ENCODE assay signal across 17 cellular contexts in the genomic region with DNA sequence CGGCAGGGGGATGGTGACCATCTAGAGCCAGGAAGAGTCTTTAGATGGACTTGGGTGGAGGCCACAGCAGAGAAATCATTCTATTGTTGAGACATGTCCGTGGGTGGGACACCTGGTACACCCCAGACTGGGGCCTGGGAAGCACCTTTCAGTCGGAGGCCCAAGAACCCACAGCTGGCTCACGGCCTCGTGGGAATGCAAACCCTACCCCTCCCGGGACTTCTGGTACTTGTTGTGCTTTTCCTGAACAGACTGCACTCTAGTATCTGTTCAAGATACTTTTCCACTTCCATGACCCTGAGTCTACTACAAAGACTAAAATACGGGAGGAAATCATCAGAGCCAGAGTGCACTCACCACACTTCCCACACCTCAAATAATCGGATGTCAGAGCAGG.
DNase-seq lines count a peak whose midpoint lies in the region; ATAC-seq, FAIRE-seq and TF ChIP-seq lines count a peak whose summit lies in the region.
"Had no signal": no experiment of that assay in that cellular context is flagged by ENCODE, and none has a peak within 500 bp of the region (broad histone marks: within the 10 kb centered on the region; RNA-seq: fewer than 3 reads in every experiment).

No MANE protein-coding gene starts in this region.

- TF ChIP-seq CTCF in fibroblast of mammary gland (conservative IDR thresholded peaks at IDR 0.05; ENCODE audit: control insufficient read depth, insufficient read depth, low read depth, low read length) = no peak

- peaks cover 15% of the 10 kb centered on the region for H3K4me1 Mint-ChIP-seq in stimulated activated memory B cell treated with anti-CD40 and anti-IgM and Interleukin-4, amounts not matched to agents 10 μg/mL and 1 μg/mL and 100 μg/mL, for 72 hours

- H3K4me3 Mint-ChIP-seq in stimulated activated memory B cell treated with anti-CD40 and anti-IgM and Interleukin-4, amounts not matched to agents 10 μg/mL and 1 μg/mL and 100 μg/mL, for 72 hours = peak overlapping the region; percentile 34
- H3K4me3 Mint-ChIP-seq: activated naive CD8-positive, alpha-beta T cell; CD4-positive, alpha-beta T cell had no signal

- peak overlapping the region; percentile 35 for H3K27ac Mint-ChIP-seq in stimulated activated memory B cell treated with anti-CD40 and anti-IgM and Interleukin-4, amounts not matched to agents 10 μg/mL and 1 μg/mL and 100 μg/mL, for 72 hours
- H3K27ac Mint-ChIP-seq: activated naive CD8-positive, alpha-beta T cell; CD4-positive, alpha-beta T cell had no signal

- FAIRE-seq in HTR-8/SVneo (lab: Jason Lieb, UNC) = no peak
- FAIRE-seq: GM19239, kidney had no signal

- DNase-seq in GM19240 (ENCODE audit: insufficient read length, low spot score) (peak; percentile 39), fibroblast of mammary gland (ENCODE audit: low read depth) (peak; percentile 18), HTR-8/SVneo (ENCODE audit: insufficient read length, low spot score) (no peak), NOMO-1 (lab: John Stamatoyannopoulos, UW; ENCODE audit: unreplicated experiment in 2 of 2) (no peak), GF-D8 (lab: John Stamatoyannopoulos, UW) (no peak)
- DNase-seq: activated CD4-positive, alpha-beta T cell treated with anti-CD3 and anti-CD28 coated beads for 4 hours; CD4-positive, alpha-beta T cell; kidney; NCI-H2081 treated with DMSO at 0.1 percent for 48 hours; stimulated activated CD4-positive, alpha-beta T cell treated with anti-CD3 and anti-CD28 coated beads, Interleukin-15, amount 100 ng/mL, for 24 hours had no signal

- no peaks in the 10 kb centered on the region for H3K36me3 Mint-ChIP-seq in stimulated activated memory B cell treated with anti-CD40 and anti-IgM and Interleukin-4, amounts not matched to agents 10 μg/mL and 1 μg/mL and 100 μg/mL, for 72 hours
- H3K36me3 Mint-ChIP-seq: activated naive CD8-positive, alpha-beta T cell had no signal

- H3K4me3 ChIP-seq in fibroblast of mammary gland (ENCODE audit: control insufficient read depth, low read depth, low read length) = no peak overlapping the region
- H3K4me3 ChIP-seq: cardiac muscle cell, mucosa of descending colon had no signal

- peaks cover 12% of the 10 kb centered on the region for H3K27me3 Mint-ChIP-seq in stimulated activated memory B cell treated with anti-CD40 and anti-IgM and Interleukin-4, amounts not matched to agents 10 μg/mL and 1 μg/mL and 100 μg/mL, for 72 hours
- H3K27me3 Mint-ChIP-seq: activated naive CD8-positive, alpha-beta T cell; CD4-positive, alpha-beta T cell had no signal

- peak; percentile 31 for ATAC-seq in HG03460 (IDR thresholded peaks at IDR 0.05; ENCODE audit: unreplicated experiment)
- ATAC-seq in stimulated activated memory B cell treated with anti-CD40 and anti-IgM and Interleukin-4, amounts not matched to agents 10 μg/mL and 1 μg/mL and 100 μg/mL, for 72 hours = peak; percentile 39
- ATAC-seq in HG02623 (IDR thresholded peaks at IDR 0.05; ENCODE audit: unreplicated experiment) = no peak

- H3K9me3 Mint-ChIP-seq in stimulated activated memory B cell treated with anti-CD40 and anti-IgM and Interleukin-4, amounts not matched to agents 10 μg/mL and 1 μg/mL and 100 μg/mL, for 72 hours = no peaks in the 10 kb centered on the region
- H3K9me3 Mint-ChIP-seq: CD4-positive, alpha-beta T cell had no signal

Comparison
In these comparisons a context has a peak if more than half of its experiments do, and no peak if none do; other contexts are left out.
1. DNase-seq: peak in GM19240 (single experiment) and fibroblast of mammary gland (single experiment); none in HTR-8/SVneo (single experiment), NOMO-1 (0 of 2) and GF-D8 (single experiment).